20 cellular contexts compared by ENCODE assay signal in genomic region chr1:209356909-209357498, GRCh38.
A peak's percentile ranks its signal among the peaks of the same experiment; 100 is the strongest.
DNase-seq lines count a peak whose midpoint lies in the region; ATAC-seq and TF ChIP-seq lines count a peak whose summit lies in the region.
"Had no signal": no experiment of that assay in that cellular context is flagged by ENCODE, and none has a peak within 500 bp of the region (broad histone marks: within the 10 kb centered on the region; RNA-seq: fewer than 3 reads in every experiment).

No MANE protein-coding gene starts in this region.

- H3K27ac Mint-ChIP-seq in H9 (peak overlapping the region; percentile 6 to 74 (median 65); a peak in 3 of 7 replicates), nephron (peak overlapping the region; percentile 11 to 92 (median 47))
- H3K27ac Mint-ChIP-seq: CD4-positive, alpha-beta memory T cell; immature natural killer cell; naive thymus-derived CD8-positive, alpha-beta T cell; stimulated activated naive CD8-positive, alpha-beta T cell treated with anti-CD3 and anti-CD28 coated beads, Interleukin-15, Interleukin-2, amounts not matched to agents 100 ng/mL and 50 ng/mL, for 24 hours had no signal

- no peak overlapping the region for H3K23ac ChIP-seq in H9 (ENCODE audit: insufficient read length, low read depth, low read length)

- no peak overlapping the region for H3K4me2 ChIP-seq in H9 (ENCODE audit: insufficient read depth, insufficient read length, low read length)

- in situ Hi-C loops in GM13976 (cut with MboI; ENCODE audit: low sequenced_read_pairs, unreplicated experiment), result no loop called here

- no peak overlapping the region for H2BK15ac ChIP-seq in H9 (ENCODE audit: low read depth, low read length)

- no peaks in the 10 kb centered on the region for H4K20me1 ChIP-seq in H9 (ENCODE audit: control insufficient read depth, insufficient read depth, insufficient read length)

- H3K27me3 Mint-ChIP-seq in H9 (ENCODE audit: low read depth) (no peaks in the 10 kb centered on the region), nephron (ENCODE audit: low read depth) (peaks cover 21% of the 10 kb centered on the region)

- H3K79me2 ChIP-seq in H9 (ENCODE audit: insufficient read depth, low read length), result no peaks in the 10 kb centered on the region

- H3K9ac ChIP-seq in H9 (ENCODE audit: extremely low read depth, insufficient read length, low read length), result no peak overlapping the region

- no peak overlapping the region for H2BK120ac ChIP-seq in H9 (ENCODE audit: low read depth, low read length, poor library complexity, severe bottlenecking)

- no peak overlapping the region for H4K5ac ChIP-seq in H9 (ENCODE audit: insufficient read length, low read depth, low read length)

- no peaks in the 10 kb centered on the region for H3K9me3 ChIP-seq in H9 (ENCODE audit: control insufficient read depth, low read depth, low read length)
- no peaks in the 10 kb centered on the region for H3K9me3 ChIP-seq in RWPE2 (ENCODE audit: severe bottlenecking)

- no peak overlapping the region for H4K8ac ChIP-seq in H9 (replicated peaks; ENCODE audit: insufficient read length, low read depth, low read length)

- H3T11ph ChIP-seq in H9 (ENCODE audit: low read length), result no peak overlapping the region

- no peak for TF ChIP-seq CTCF in H9 (conservative IDR thresholded peaks at IDR 0.05)
- no peak for TF ChIP-seq CTCF in RWPE2 (IDR thresholded peaks at IDR 0.05; ENCODE audit: poor library complexity, severe bottlenecking)
- TF ChIP-seq CTCF in nephron (IDR thresholded peaks at IDR 0.05; ENCODE audit: unreplicated experiment in 3 of 3), result no peak
- TF ChIP-seq CTCF in GM13976 (IDR thresholded peaks at IDR 0.05; ENCODE audit: borderline replicate concordance, control extremely low read depth, extremely low read depth, insufficient read depth, missing control alignments), result no peak

- H3K27ac ChIP-seq in H9 (ENCODE audit: insufficient read length, low read depth, low read length) (no peak overlapping the region), RWPE2 (ENCODE audit: poor library complexity, severe bottlenecking) (no peak overlapping the region)
- H3K27ac ChIP-seq: brain microvascular endothelial cell had no signal

- H3K9me3 Mint-ChIP-seq in H9 (no peaks in the 10 kb centered on the region; a peak in 1 of 5 replicates), nephron (no peaks in the 10 kb centered on the region)
- H3K9me3 Mint-ChIP-seq: naive thymus-derived CD8-positive, alpha-beta T cell; stimulated activated naive CD8-positive, alpha-beta T cell treated with anti-CD3 and anti-CD28 coated beads, Interleukin-15, Interleukin-2, amounts not matched to agents 100 ng/mL and 50 ng/mL, for 24 hours had no signal

- no peak overlapping the region for H2BK5ac ChIP-seq in H9 (ENCODE audit: insufficient read length, low read length)

- H2BK12ac ChIP-seq in H9 (ENCODE audit: insufficient read length, low read depth, low read length), result no peak overlapping the region

- no peak overlapping the region for H2AK5ac ChIP-seq in H9 (ENCODE audit: insufficient read length, low read length)

- ATAC-seq in RWPE2 (ENCODE audit: low read depth), result peak; percentile 37; the same call in 1 of the 3 replicates
- ATAC-seq in esophagus mucosa, result peak; percentile 2
- ATAC-seq in GM19324 (IDR thresholded peaks at IDR 0.05; ENCODE audit: low FRiP score, unreplicated experiment), result no peak
- ATAC-seq: naive thymus-derived CD8-positive, alpha-beta T cell had no signal

- no peak overlapping the region for H3K56ac ChIP-seq in H9 (ENCODE audit: insufficient read length, low read depth, low read length)

- H3K4me1 Mint-ChIP-seq in H9 (peaks cover 34 to 37% of the 10 kb centered on the region in 2 experiments), nephron (peaks cover 16% of the 10 kb centered on the region)
- H3K4me1 Mint-ChIP-seq: CD4-positive, alpha-beta memory T cell; immature natural killer cell had no signal

- H3K27me3 ChIP-seq in H9 (ENCODE audit: insufficient read depth, low read length), result no peaks in the 10 kb centered on the region
- H3K27me3 ChIP-seq in RWPE2 (ENCODE audit: insufficient read depth, poor library complexity, severe bottlenecking), result no peaks in the 10 kb centered on the region
- H3K27me3 ChIP-seq: brain microvascular endothelial cell had no signal

- H3K4me3 ChIP-seq in RWPE2 (ENCODE audit: severe bottlenecking), result no peak overlapping the region

- H3K14ac ChIP-seq in H9 (ENCODE audit: insufficient read depth, low read length), result no peak overlapping the region

- H2AFZ ChIP-seq in H9 (ENCODE audit: low read length), result no peak overlapping the region

- H3K4me1 ChIP-seq in H9 (ENCODE audit: insufficient read depth, low read length), result peaks cover 6% of the 10 kb centered on the region; the same call in 1 of the 2 replicates
- peaks cover 16% of the 10 kb centered on the region for H3K4me1 ChIP-seq in RWPE2 (ENCODE audit: insufficient read depth, poor library complexity, severe bottlenecking)

- H3K36me3 Mint-ChIP-seq in H9 (ENCODE audit: insufficient read depth in 1 of 3, low read depth in 3 of 3), result no peaks in the 10 kb centered on the region
- H3K36me3 Mint-ChIP-seq in nephron (ENCODE audit: low read depth), result no peaks in the 10 kb centered on the region
- H3K36me3 Mint-ChIP-seq: CD4-positive, alpha-beta memory T cell; immature natural killer cell; naive thymus-derived CD8-positive, alpha-beta T cell had no signal

- no peaks in the 10 kb centered on the region for H3K79me1 ChIP-seq in H9 (ENCODE audit: insufficient read depth, low read depth, low read length, poor library complexity, severe bottlenecking)

- H3K4me3 Mint-ChIP-seq in H9 (no peak overlapping the region), nephron (no peak overlapping the region)
- H3K4me3 Mint-ChIP-seq: CD4-positive, alpha-beta memory T cell; immature natural killer cell; naive thymus-derived CD8-positive, alpha-beta T cell; stimulated activated naive CD8-positive, alpha-beta T cell treated with anti-CD3 and anti-CD28 coated beads, Interleukin-15, Interleukin-2, amounts not matched to agents 100 ng/mL and 50 ng/mL, for 24 hours had no signal

- no peak overlapping the region for H4K91ac ChIP-seq in H9 (ENCODE audit: insufficient read length, low read depth, low read length)

- H3K4ac ChIP-seq in H9 (ENCODE audit: low read depth, low read length), result no peak overlapping the region

- no peak overlapping the region for H3K18ac ChIP-seq in H9 (ENCODE audit: insufficient read length, low read depth, low read length)

- WGBS in H9 (ENCODE audit: extremely low coverage, insufficient read length, low lambda C conversion rate), result no CpG with 5 or more reads among the region's 6 CpGs

- no peaks in the 10 kb centered on the region for H3K36me3 ChIP-seq in RWPE2 (ENCODE audit: low read depth)
- H3K36me3 ChIP-seq: brain microvascular endothelial cell had no signal

- H2BK20ac ChIP-seq in H9 (ENCODE audit: low read depth, low read length, poor library complexity, severe bottlenecking), result no peak overlapping the region

- DNase-seq in H9, result no peak
- DNase-seq in RWPE2 (ENCODE audit: low spot score), result no peak
- no peak for DNase-seq in activated CD4-positive, alpha-beta T cell treated with anti-CD3 and anti-CD28 coated beads, Interleukin-2, amount 50 U/mL, for 4 hours
- no peak for DNase-seq in GM13976 (ENCODE audit: low spot score)
- DNase-seq in SHP77 treated with DMSO at 0.1 percent for 48 hours (lab: John Stamatoyannopoulos, UW), result no peak
- DNase-seq: activated CD4-positive, CD25-positive, alpha-beta regulatory T cell; activated naive CD4-positive, alpha-beta T cell treated with Interleukin-2 at 50 U/mL for 16 hours; brain microvascular endothelial cell; CD4-positive, alpha-beta memory T cell; DMS 273 treated with DMSO at 0.1 percent for 48 hours; foreskin melanocyte; immature natural killer cell; naive thymus-derived CD8-positive, alpha-beta T cell; NCI-H1092 treated with DMSO at 0.1 percent for 48 hours; NCI-H2081; NCI-H446 had no signal

- no peaks in the 10 kb centered on the region for H3K23me2 ChIP-seq in H9 (ENCODE audit: insufficient read length, low read depth, low read length, poor library complexity, severe bottlenecking)
